8 cellular contexts compared by ENCODE assay signal in the genomic region with DNA sequence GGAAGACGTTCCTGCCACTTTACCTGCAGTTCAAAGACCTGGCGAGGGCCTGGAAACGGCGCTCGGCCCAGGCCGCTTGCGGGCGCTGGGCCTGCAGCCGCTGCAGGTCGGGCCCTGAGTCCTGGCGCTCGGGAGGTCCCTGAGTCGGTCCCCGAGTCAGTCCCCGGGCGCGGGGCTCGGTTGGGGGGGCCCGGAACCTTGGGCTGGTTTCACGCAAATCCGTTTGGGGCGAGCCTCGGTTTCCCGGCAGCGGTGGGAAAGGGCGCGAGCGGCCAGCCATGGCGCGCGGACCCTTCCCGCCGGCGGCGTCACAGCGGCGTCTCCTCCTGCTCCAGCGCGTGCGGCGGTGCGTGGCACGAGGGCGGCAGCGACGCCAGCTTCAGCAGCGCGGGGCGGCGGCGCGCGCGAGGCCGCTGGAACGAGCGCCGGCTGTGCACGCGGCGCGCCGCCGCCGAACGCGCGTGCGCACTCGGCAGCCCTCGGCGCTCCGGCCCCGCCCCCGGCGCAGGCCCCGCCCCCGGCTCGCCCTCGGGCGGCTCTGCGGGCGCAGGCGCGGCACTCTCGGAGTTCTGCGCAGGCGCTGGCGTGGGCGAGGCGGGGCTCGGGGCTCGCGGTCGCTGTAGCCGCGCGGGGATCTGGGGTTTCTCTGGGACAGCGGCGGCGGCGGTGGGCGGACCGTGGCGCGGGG. TPM values are rescaled to one million over a fixed set of nuclear protein-coding genes. Genes with fewer than 3 reads are reported as not detected.
A peak's percentile ranks its signal among the peaks of the same experiment; 100 is the strongest.
DNase-seq lines count a peak whose midpoint lies in the region; ATAC-seq and TF ChIP-seq lines count a peak whose summit lies in the region.

No MANE protein-coding gene starts in this region.

- peaks cover 31 to 43% (median 42%) of the 10 kb centered on the region in 3 donors for H3K27me3 Mint-ChIP-seq in CD14-positive monocyte (ENCODE audit: low read depth in 3 of 3)
- H3K27me3 Mint-ChIP-seq in activated CD8-positive, alpha-beta T cell treated with anti-CD3 and anti-CD28 coated beads for 36 hours = peaks cover 2% of the 10 kb centered on the region

- H3K36me3 ChIP-seq in ectodermal cell (ENCODE audit: control insufficient read depth, insufficient read depth, low read length) (no peaks in the 10 kb centered on the region), lung (ENCODE audit: control insufficient read depth in 2 of 2, insufficient read depth in 2 of 2, low read length in 2 of 2) (peaks cover 0 to 8% of the 10 kb centered on the region in 2 donors)

- H3K4me3 ChIP-seq in ectodermal cell (ENCODE audit: insufficient read depth, low read depth, low read length) = peak overlapping the region; percentile 67
- H3K4me3 ChIP-seq in lung = peak overlapping the region; percentile 69

- POLR2A ChIA-PET in activated CD8-positive, alpha-beta T cell treated with anti-CD3 and anti-CD28 coated beads for 36 hours (lab: Charles Lee) = interaction anchor here (1.0 to 3.6 kb wide), 15 partner anchors 9 to 156 kb away, joined by 3 to 31 read pairs (median 4); a partner anchor contains a TSS

- no peak overlapping the region for H3K27ac Mint-ChIP-seq in CD14-positive monocyte
- peak overlapping the region; percentile 84 for H3K27ac Mint-ChIP-seq in activated CD8-positive, alpha-beta T cell treated with anti-CD3 and anti-CD28 coated beads for 36 hours

- DNase-seq in CD14-positive monocyte (ENCODE audit: low spot score) = peak; percentile 72
- peak; percentile 94 for DNase-seq in NCI-H748 treated with DMSO at 0.1 percent for 48 hours (lab: John Stamatoyannopoulos, UW)
- peak; percentile 89 for DNase-seq in activated CD8-positive, alpha-beta T cell treated with anti-CD3 and anti-CD28 coated beads for 36 hours
- DNase-seq in lung (ENCODE audit: low spot score) = peak; percentile 86
- peak; percentile 77 to 88 (median 86) for DNase-seq in stimulated activated CD4-positive, alpha-beta T cell treated with anti-CD3 and anti-CD28 coated beads, TNF-alpha, amount 100 ng/mL, for 24 hours (ENCODE audit: low read depth in 3 of 3)

- CTCF ChIA-PET in activated CD8-positive, alpha-beta T cell treated with anti-CD3 and anti-CD28 coated beads for 36 hours (lab: Charles Lee) = interaction anchor here (0.7 to 3.3 kb wide), 8 partner anchors 9 to 156 kb away, joined by 3 to 28 read pairs (median 4); no protein-coding TSS in a partner anchor

- H3K27me3 ChIP-seq in ectodermal cell (ENCODE audit: control insufficient read depth, insufficient read depth, low read length, poor library complexity, severe bottlenecking) = peaks cover 45% of the 10 kb centered on the region
- H3K27me3 ChIP-seq in lung (ENCODE audit: control insufficient read depth, insufficient read depth) = no peaks in the 10 kb centered on the region

- peaks cover 8 to 10% of the 10 kb centered on the region in 2 donors for H3K36me3 Mint-ChIP-seq in CD14-positive monocyte
- H3K36me3 Mint-ChIP-seq in activated CD8-positive, alpha-beta T cell treated with anti-CD3 and anti-CD28 coated beads for 36 hours (ENCODE audit: low read depth) = peaks cover 35% of the 10 kb centered on the region

- H3K4me1 ChIP-seq in ectodermal cell (ENCODE audit: control insufficient read depth, insufficient read depth, low read length) (peaks cover 6% of the 10 kb centered on the region), lung (ENCODE audit: control insufficient read depth in 2 of 2, insufficient read depth in 2 of 2, low read length in 2 of 2) (peaks cover 0 to 15% of the 10 kb centered on the region in 2 donors)

- H3K9me3 ChIP-seq in ectodermal cell (ENCODE audit: control insufficient read depth, low read length) (no peaks in the 10 kb centered on the region), lung (ENCODE audit: control insufficient read depth in 2 of 2, insufficient read depth in 1 of 2, low read length in 1 of 2) (no peaks in the 10 kb centered on the region)

- 1% methylated on average over 106 of the region's 106 CpGs for WGBS in ectodermal cell, 2 experiments
- WGBS in lung, 2 donors = 0 to 1% methylated on average over 68 to 106 of the region's 106 CpGs

- intact Hi-C loops in CD14-positive monocyte (cut with micrococcal nuclease) = loop anchor here (5.0 to 10.0 kb wide), 3 partner anchors 72 to 422 kb away; a partner anchor contains a TSS
- intact Hi-C loops in activated CD8-positive, alpha-beta T cell treated with anti-CD3 and anti-CD28 coated beads for 36 hours (cut with micrococcal nuclease) = no loop called here

- H3K27ac ChIP-seq in ectodermal cell (ENCODE audit: insufficient read depth, low read depth, low read length, poor library complexity, severe bottlenecking) (no peak overlapping the region), lung (ENCODE audit: low read depth in 1 of 2, low read length in 1 of 2) (peak overlapping the region; percentile 78 to 85)

- peaks cover 18% of the 10 kb centered on the region for H3K4me1 Mint-ChIP-seq in CD14-positive monocyte
- H3K4me1 Mint-ChIP-seq in activated CD8-positive, alpha-beta T cell treated with anti-CD3 and anti-CD28 coated beads for 36 hours (ENCODE audit: low read depth) = peaks cover 20% of the 10 kb centered on the region

- peaks cover 0 to 6% (median 4%) of the 10 kb centered on the region in 7 donors for H3K9me3 Mint-ChIP-seq in CD14-positive monocyte
- H3K9me3 Mint-ChIP-seq in activated CD8-positive, alpha-beta T cell treated with anti-CD3 and anti-CD28 coated beads for 36 hours = no peaks in the 10 kb centered on the region

- ATAC-seq in GM19351 (IDR thresholded peaks at IDR 0.05; ENCODE audit: unreplicated experiment) (peak; percentile 65), HG03469 (IDR thresholded peaks at IDR 0.05; ENCODE audit: unreplicated experiment) (peak; percentile 42), lung (ENCODE audit: insufficient read depth, low FRiP score) (peak; percentile 81)
- ATAC-seq in activated CD8-positive, alpha-beta T cell treated with anti-CD3 and anti-CD28 coated beads for 36 hours = peak; percentile 84

- H3K4me3 Mint-ChIP-seq in CD14-positive monocyte = peak overlapping the region; percentile 70 to 72
- H3K4me3 Mint-ChIP-seq in activated CD8-positive, alpha-beta T cell treated with anti-CD3 and anti-CD28 coated beads for 36 hours = peak overlapping the region; percentile 90

- TF ChIP-seq CTCF in CD14-positive monocyte (IDR thresholded peaks at IDR 0.05) (no peak), lung (IDR thresholded peaks at IDR 0.05; ENCODE audit: control extremely low read depth, extremely low read depth) (no peak)
- no peak for TF ChIP-seq CTCF in activated CD8-positive, alpha-beta T cell treated with anti-CD3 and anti-CD28 coated beads for 36 hours (IDR thresholded peaks at IDR 0.05)

RNA-seq across cellular contexts. Expression of a gene that starts 29.8 kb away (rescaled TPM):
- polyA plus RNA-seq in CD14-positive monocyte (10 to 100 TPM; 33.2 to 53.8 TPM), lung (10 to 100 TPM; 34.8 to 43.2 TPM)
- 10 to 100 TPM; 65.9 to 67.6 TPM for total RNA-seq in activated CD8-positive, alpha-beta T cell treated with anti-CD3 and anti-CD28 coated beads for 36 hours
- polyA plus RNA-seq in ectodermal cell (2013, experiment 1 of 4) = 46.1 TPM
- polyA plus RNA-seq in ectodermal cell (2013, experiment 2 of 4) = 49.3 TPM
- 36.6 TPM for polyA plus RNA-seq in ectodermal cell (2013, experiment 3 of 4)
- 43.0 TPM for polyA plus RNA-seq in ectodermal cell (2013, experiment 4 of 4)
- total RNA-seq in lung = 10 to 100 TPM; 60.5 to 61.0 TPM

RNA-seq across cellular contexts. Expression of a gene that starts 51.4 kb away (rescaled TPM):
- polyA plus RNA-seq in CD14-positive monocyte (under 1 TPM; 0.31 to 0.42 TPM), lung (1 to 10 TPM in 1 of 2 donors, under 1 TPM in 1; 0.94 to 1.8 TPM)
- total RNA-seq in activated CD8-positive, alpha-beta T cell treated with anti-CD3 and anti-CD28 coated beads for 36 hours = 1 to 10 TPM; 3.2 to 3.3 TPM
- polyA plus RNA-seq in ectodermal cell (2013, experiment 1 of 4) = 1.5 TPM
- 1.0 TPM for polyA plus RNA-seq in ectodermal cell (2013, experiment 2 of 4)
- polyA plus RNA-seq in ectodermal cell (2013, experiment 3 of 4) = 1.1 TPM
- polyA plus RNA-seq in ectodermal cell (2013, experiment 4 of 4) = 1.2 TPM
- total RNA-seq in lung = 1 to 10 TPM; 1.3 to 3.8 TPM
